ENCODE assay signal across 1 cellular context in genomic region chr5:140400730-140401361, GRCh38.
TF ChIP-seq lines count a peak whose summit lies in the region.

No MANE protein-coding gene starts in this region.

TF ChIP-seq in WTC11, 78 proteins besides CTCF, POLR2A, EP300 and RAD21 (continued from another document):
- TF ChIP-seq MLX (CRISPR knock-in tag; IDR thresholded peaks at IDR 0.05), result 0 out of 2 replicates have a peak, but pooled peaks have one; percentile 79
- peak; percentile 79 for TF ChIP-seq PRDM15 (CRISPR knock-in tag; IDR thresholded peaks at IDR 0.05)
- peak; percentile 71; the same call in 1 of the 2 replicates for TF ChIP-seq PREB (CRISPR knock-in tag; IDR thresholded peaks at IDR 0.05; ENCODE audit: borderline replicate concordance)
- TF ChIP-seq TEAD4 (CRISPR knock-in tag; IDR thresholded peaks at IDR 0.05), result peak; percentile 94
- TF ChIP-seq ZNF317 (CRISPR knock-in tag; IDR thresholded peaks at IDR 0.05; ENCODE audit: borderline replicate concordance, low read depth), result peak; percentile 76
- TF ChIP-seq FOXP4 (CRISPR knock-in tag; IDR thresholded peaks at IDR 0.05), result peak; percentile 98
- peak; percentile 45; the same call in 1 of the 2 replicates for TF ChIP-seq GABPB1 (CRISPR knock-in tag; IDR thresholded peaks at IDR 0.05)
- TF ChIP-seq HMGA2 (CRISPR knock-in tag; IDR thresholded peaks at IDR 0.05), result no peak
- peak; percentile 96; the same call in 1 of the 2 replicates for TF ChIP-seq ZNF219 (CRISPR knock-in tag; IDR thresholded peaks at IDR 0.05; ENCODE audit: borderline replicate concordance)
